ENCODE assay signal across 7 cellular contexts in the genomic region with DNA sequence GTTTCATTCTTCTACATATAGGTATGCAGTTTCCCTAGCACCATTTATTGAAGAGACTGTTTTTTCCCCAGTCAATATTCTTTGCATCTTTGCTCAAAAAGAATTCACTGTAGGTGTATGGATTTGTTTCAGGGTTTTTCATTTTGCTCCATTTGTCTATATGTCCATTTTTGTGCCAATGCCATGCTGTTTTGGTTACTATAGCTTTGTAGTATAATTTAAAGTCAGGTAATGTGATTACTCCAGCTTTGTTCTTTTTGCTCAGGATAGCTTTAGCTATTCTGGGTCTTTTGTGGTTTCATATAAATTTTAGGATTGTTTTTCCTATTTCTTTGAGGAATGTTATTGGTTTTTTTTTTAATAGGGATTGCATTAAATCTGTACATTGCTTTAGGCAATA.
"Had no signal": no experiment of that assay in that cellular context is flagged by ENCODE, and none has a peak within 500 bp of the region (broad histone marks: within the 10 kb centered on the region; RNA-seq: fewer than 3 reads in every experiment).

No MANE protein-coding gene starts in this region.

- H3K4me3 ChIP-seq: GM23248 had no signal

- H3K27ac ChIP-seq: GM23248 had no signal

- FAIRE-seq: H54, HTR-8/SVneo had no signal

- H2AFZ ChIP-seq: GM23248 had no signal

- DNase-seq: GM23248, GOT3, H9, HCEC 1CT, KG1 had no signal

- H3K9ac ChIP-seq: GM23248 had no signal
